In genomic region chr22:40449676-40450035, GRCh38 we compare ENCODE assay signal across 11 cellular contexts.
DNase-seq lines count a peak whose midpoint lies in the region; ATAC-seq and TF ChIP-seq lines count a peak whose summit lies in the region.
"Had no signal": no experiment of that assay in that cellular context is flagged by ENCODE, and none has a peak within 500 bp of the region (broad histone marks: within the 10 kb centered on the region; RNA-seq: fewer than 3 reads in every experiment).

No MANE protein-coding gene starts in this region.

- peaks cover 38% of the 10 kb centered on the region for H3K36me3 Mint-ChIP-seq in activated T-cell treated with anti-CD3 and anti-CD28 coated beads, Interleukin-2, amount 50 U/mL, for 24 hours (ENCODE audit: low read depth)

- no peaks in the 10 kb centered on the region for H3K27me3 Mint-ChIP-seq in activated T-cell treated with anti-CD3 and anti-CD28 coated beads, Interleukin-2, amount 50 U/mL, for 24 hours

- peaks cover 9% of the 10 kb centered on the region for H3K4me1 ChIP-seq in RWPE2 (ENCODE audit: insufficient read depth, poor library complexity, severe bottlenecking)
- peaks cover 28% of the 10 kb centered on the region for H3K4me1 ChIP-seq in skeletal muscle satellite cell (ENCODE audit: control insufficient read depth, insufficient read depth, low read length)

- peak overlapping the region; percentile 76 for H3K4me2 ChIP-seq in skeletal muscle satellite cell (ENCODE audit: low read length)

- H3K4me3 ChIP-seq in RWPE2 (ENCODE audit: severe bottlenecking) = no peak overlapping the region
- H3K4me3 ChIP-seq in fibroblast of pulmonary artery (replicated peaks; ENCODE audit: low read depth, low read length) = no peak overlapping the region
- peak overlapping the region; percentile 54 for H3K4me3 ChIP-seq in skeletal muscle satellite cell (ENCODE audit: low read length)
- H3K4me3 ChIP-seq: cardiac muscle cell, spleen had no signal

- DNase-seq in activated T-cell treated with anti-CD3 and anti-CD28 coated beads, Interleukin-2, amount 50 U/mL, for 24 hours = no peak
- DNase-seq in activated T-cell treated with anti-CD3 and anti-CD28 coated beads for 4 hours (no peak), RWPE2 (ENCODE audit: low spot score) (no peak), fibroblast of pulmonary artery (ENCODE audit: low read depth) (peak; percentile 58), NCI-H82 (lab: John Stamatoyannopoulos, UW) (no peak), NCI-H128 (lab: John Stamatoyannopoulos, UW; ENCODE audit: unreplicated experiment) (no peak), OCI-M2 (lab: John Stamatoyannopoulos, UW; ENCODE audit: unreplicated experiment) (no peak)
- DNase-seq: NCI-H2171 treated with DMSO at 0.1 percent for 48 hours, spleen had no signal

- peak; percentile 66 for ATAC-seq in RWPE2 (ENCODE audit: low read depth)

- H3K27ac ChIP-seq in RWPE2 (ENCODE audit: poor library complexity, severe bottlenecking) = peak overlapping the region; percentile 47
- H3K27ac ChIP-seq: cardiac muscle cell had no signal

- H3K4me3 Mint-ChIP-seq in activated T-cell treated with anti-CD3 and anti-CD28 coated beads, Interleukin-2, amount 50 U/mL, for 24 hours = no peak overlapping the region

- H3K27ac Mint-ChIP-seq in activated T-cell treated with anti-CD3 and anti-CD28 coated beads, Interleukin-2, amount 50 U/mL, for 24 hours = peak overlapping the region; percentile 8

- H3K4me1 Mint-ChIP-seq in activated T-cell treated with anti-CD3 and anti-CD28 coated beads, Interleukin-2, amount 50 U/mL, for 24 hours (ENCODE audit: low read depth) = peaks cover 81% of the 10 kb centered on the region

- no peaks in the 10 kb centered on the region for H3K27me3 ChIP-seq in RWPE2 (ENCODE audit: insufficient read depth, poor library complexity, severe bottlenecking)
- no peaks in the 10 kb centered on the region for H3K27me3 ChIP-seq in skeletal muscle satellite cell (ENCODE audit: control insufficient read depth, insufficient read depth, low read length)
- H3K27me3 ChIP-seq: cardiac muscle cell, spleen had no signal

- H3K36me3 ChIP-seq in RWPE2 (ENCODE audit: low read depth) = 0 out of 2 replicates have a peak, but pooled peaks cover 4% of the 10 kb centered on the region
- no peaks in the 10 kb centered on the region for H3K36me3 ChIP-seq in skeletal muscle satellite cell (ENCODE audit: insufficient read depth, low read length)
- H3K36me3 ChIP-seq: cardiac muscle cell had no signal

- no peaks in the 10 kb centered on the region for H3K9me3 Mint-ChIP-seq in activated T-cell treated with anti-CD3 and anti-CD28 coated beads, Interleukin-2, amount 50 U/mL, for 24 hours

- peak overlapping the region; percentile 76 for H3K9ac ChIP-seq in skeletal muscle satellite cell (ENCODE audit: low read depth, low read length)

- TF ChIP-seq CTCF in RWPE2 (IDR thresholded peaks at IDR 0.05; ENCODE audit: poor library complexity, severe bottlenecking) (no peak), fibroblast of pulmonary artery (IDR thresholded peaks at IDR 0.05; ENCODE audit: low read length, missing control alignments) (no peak)

- no peaks in the 10 kb centered on the region for H3K9me3 ChIP-seq in RWPE2 (ENCODE audit: severe bottlenecking)
- H3K9me3 ChIP-seq in skeletal muscle satellite cell (replicated peaks; ENCODE audit: low read length) = no peaks in the 10 kb centered on the region
- H3K9me3 ChIP-seq: spleen had no signal
